In genomic region chr1:7352364-7352763, GRCh38 we compare ENCODE assay signal across 31 cellular contexts.
"Had no signal": no experiment of that assay in that cellular context is flagged by ENCODE, and none has a peak within 500 bp of the region (broad histone marks: within the 10 kb centered on the region; RNA-seq: fewer than 3 reads in every experiment).

No MANE protein-coding gene starts in this region.

- ATAC-seq: activated CD8-positive, alpha-beta memory T cell treated with anti-CD3 and anti-CD28 coated beads, Interleukin-2, amount 10 ng/mL, durations not matched to agents 7 days and 5 days; activated T-cell treated with anti-CD3 and anti-CD28 coated beads, Interleukin-2, amount 50 U/mL, for 72 hours; activated T-helper 17 cell treated with anti-CD3 and anti-CD28 coated beads, Interleukin-2, amount 50 U/mL, for 72 hours had no signal

- DNase-seq: activated B cell treated with CpG ODN at 0.5 μM for 24 hours; activated CD4-positive, alpha-beta memory T cell treated with anti-CD3 and anti-CD28 coated beads for 36 hours; activated CD4-positive, alpha-beta T cell treated with anti-CD3 and anti-CD28 coated beads for 4 hours; activated CD4-positive, alpha-beta T cell treated with anti-CD3 and anti-CD28 coated beads, Interleukin-2, amount 50 U/mL, for 1 hour; activated CD4-positive, CD25-positive, alpha-beta regulatory T cell treated with anti-CD3 and anti-CD28 coated beads, Interleukin-2, amount 50 U/mL, for 72 hours; activated CD8-positive, alpha-beta memory T cell treated with anti-CD3 and anti-CD28 coated beads for 24 hours; activated CD8-positive, alpha-beta memory T cell treated with anti-CD3 and anti-CD28 coated beads, Interleukin-2, amount 10 ng/mL, durations not matched to agents 7 days and 5 days; activated effector memory CD4-positive, alpha-beta T cell treated with anti-CD3 and anti-CD28 coated beads, Interleukin-2, amount 50 U/mL, for 16 hours; activated naive CD4-positive, alpha-beta T cell treated with Interleukin-2 at 50 U/mL for 16 hours; activated naive CD8-positive, alpha-beta T cell treated with anti-CD3 and anti-CD28 coated beads, Interleukin-2, amount 10 ng/mL, durations not matched to agents 7 days and 5 days; activated T-cell treated with anti-CD3 and anti-CD28 coated beads, Interleukin-2, amount 50 U/mL, for 1 hour; activated T-cell treated with anti-CD3 and anti-CD28 coated beads, Interleukin-2, amount 50 U/mL, for 72 hours; amygdala; NCI-H1105 treated with DMSO at 0.1 percent for 48 hours; NCI-H1436; NCI-H1694; NCI-H1930; NCI-H2081 treated with DMSO at 0.1 percent for 48 hours; NCI-H2227 treated with DMSO at 0.1 percent for 48 hours; NCI-H446; NCI-H510A treated with DMSO at 0.1 percent for 48 hours; NCI-H526 treated with DMSO at 0.1 percent for 48 hours; NCI-H82; NK-92 treated with Interleukin-12 subunit alpha and Interleukin-12 subunit beta, amount 100 ng/mL, for 24 hours; PC-9; Right ventricle myocardium superior; SW 1271; T-helper 1 cell; T-helper 2 cell; T-helper 9 cell had no signal
